1 cellular context compared by ENCODE assay signal in genomic region chr5:1288439-1289335, GRCh38.
A peak's percentile ranks its signal among the peaks of the same experiment; 100 is the strongest.
TF ChIP-seq lines count a peak whose summit lies in the region.

No MANE protein-coding gene starts in this region.

TF ChIP-seq in K562, 482 proteins besides CTCF, POLR2A, EP300 and RAD21:
- no peak for TF ChIP-seq MYNN (IDR thresholded peaks at IDR 0.05)
- TF ChIP-seq MYNN (CRISPR knock-in tag; IDR thresholded peaks at IDR 0.05) = no peak
- peak; percentile 61 for TF ChIP-seq MAX (CRISPR knock-in tag; IDR thresholded peaks at IDR 0.05)
